ENCODE assay signal across 8 cellular contexts in genomic region chr4:48315728-48316630, GRCh38. TPM values are rescaled to one million over a fixed set of nuclear protein-coding genes. Genes with fewer than 3 reads are reported as not detected.
DNase-seq lines count a peak whose midpoint lies in the region; ATAC-seq, FAIRE-seq and TF ChIP-seq lines count a peak whose summit lies in the region.

No MANE protein-coding gene starts in this region.

- CTCF ChIA-PET in A549 (lab: Yijun Ruan, JAX) = interaction anchor here (1.3 to 2.0 kb wide), 3 partner anchors 15 to 230 kb away, joined by 4 to 7 read pairs (median 5); no protein-coding TSS in a partner anchor
- CTCF ChIA-PET in naive thymus-derived CD4-positive, alpha-beta T cell (lab: Charles Lee) = interaction anchor here (1.1 kb wide), 1 partner anchor 321 kb away, joined by 3 read pairs; no protein-coding TSS in a partner anchor

- H3K79me2 ChIP-seq in GM23338 (replicated peaks; ENCODE audit: insufficient read depth) = no peaks in the 10 kb centered on the region

- no peak for TF ChIP-seq EP300 in A549 (IDR thresholded peaks at IDR 0.05)

- no peak overlapping the region for H3K4me3 ChIP-seq in A549
- no peak overlapping the region for H3K4me3 ChIP-seq in GM23338
- H3K4me3 ChIP-seq in MG63 = no peak overlapping the region
- no peak overlapping the region for H3K4me3 ChIP-seq in naive thymus-derived CD4-positive, alpha-beta T cell (ENCODE audit: low read length)

- TF ChIP-seq POLR2A in A549 (IDR thresholded peaks at IDR 0.05; ENCODE audit: low read length) = no peak

- H3K4me1 Mint-ChIP-seq in GM23338 = no peaks in the 10 kb centered on the region; the same call in 2 of the 3 replicates
- H3K4me1 Mint-ChIP-seq in naive thymus-derived CD4-positive, alpha-beta T cell = peaks cover 0 to 5% (median 0%) of the 10 kb centered on the region in 7 donors

- H3K36me3 Mint-ChIP-seq in GM23338 (ENCODE audit: low read depth) = no peaks in the 10 kb centered on the region
- H3K36me3 Mint-ChIP-seq in naive thymus-derived CD4-positive, alpha-beta T cell = no peaks in the 10 kb centered on the region

- intact Hi-C loops in naive thymus-derived CD4-positive, alpha-beta T cell (cut with micrococcal nuclease) = loop anchor here (1.0 to 5.0 kb wide), 6 partner anchors 25 to 647 kb away; partner anchors contain the start of gene SLAIN2 (in 2 of the 2)

- H3K27me3 Mint-ChIP-seq in GM23338 (ENCODE audit: insufficient read depth, low read depth, poor library complexity) = peaks cover 2% of the 10 kb centered on the region
- H3K27me3 Mint-ChIP-seq in naive thymus-derived CD4-positive, alpha-beta T cell = peaks cover 0 to 6% (median 0%) of the 10 kb centered on the region in 5 donors

- H3K27ac ChIP-seq in A549 = no peak overlapping the region
- H3K27ac ChIP-seq in GM23338 (ENCODE audit: low read depth) = no peak overlapping the region
- no peak overlapping the region for H3K27ac ChIP-seq in naive thymus-derived CD4-positive, alpha-beta T cell (ENCODE audit: low read depth, low read length)

- peaks cover 3% of the 10 kb centered on the region; the same call in 1 of the 3 replicates for H3K9me3 Mint-ChIP-seq in GM23338
- no peaks in the 10 kb centered on the region for H3K9me3 Mint-ChIP-seq in naive thymus-derived CD4-positive, alpha-beta T cell

- H3K27me3 ChIP-seq in GM23338 (ENCODE audit: insufficient read depth) (no peaks in the 10 kb centered on the region), MG63 (no peaks in the 10 kb centered on the region)
- H3K27me3 ChIP-seq in naive thymus-derived CD4-positive, alpha-beta T cell (ENCODE audit: control insufficient read depth in 2 of 2, insufficient read depth in 2 of 2, low read length in 2 of 2) = no peaks in the 10 kb centered on the region

- POLR2A ChIA-PET in A549 (lab: Yijun Ruan, JAX) = no interaction called here
- POLR2A ChIA-PET in naive thymus-derived CD4-positive, alpha-beta T cell (lab: Charles Lee) = no interaction called here

- no peaks in the 10 kb centered on the region for H3K4me1 ChIP-seq in A549
- H3K4me1 ChIP-seq in GM23338 (ENCODE audit: insufficient read depth) = no peaks in the 10 kb centered on the region
- H3K4me1 ChIP-seq in naive thymus-derived CD4-positive, alpha-beta T cell (ENCODE audit: control insufficient read depth in 2 of 2, insufficient read depth in 2 of 2, low read length in 2 of 2) = no peaks in the 10 kb centered on the region

- WGBS in A549 (ENCODE audit: missing lambda C conversion rate) = 14% methylated on average over 7 of the region's 7 CpGs

- H3K36me3 ChIP-seq in GM23338 (ENCODE audit: insufficient read depth) = no peaks in the 10 kb centered on the region
- no peaks in the 10 kb centered on the region for H3K36me3 ChIP-seq in MG63
- no peaks in the 10 kb centered on the region for H3K36me3 ChIP-seq in naive thymus-derived CD4-positive, alpha-beta T cell (ENCODE audit: control insufficient read depth in 2 of 3, insufficient read depth in 3 of 3, low read length in 3 of 3)

- TF ChIP-seq RAD21 in A549 (conservative IDR thresholded peaks at IDR 0.05 in 1 of 2, IDR thresholded peaks at IDR 0.05 in 1 of 2) = peak; percentile 77

- no peak overlapping the region for H3K27ac Mint-ChIP-seq in GM23338
- H3K27ac Mint-ChIP-seq in naive thymus-derived CD4-positive, alpha-beta T cell = peak overlapping the region in 1 of 9 donors; percentile 46

- ATAC-seq in A549 (peak; percentile 78 to 84; a peak in 5 of 6 replicates), GM23338 (peak; percentile 78), SK-N-SH treated with all-trans-retinoic acid at 6 μM for 48 hours (peak; percentile 89)
- peak; percentile 61 for ATAC-seq in naive thymus-derived CD4-positive, alpha-beta T cell

- no peak overlapping the region for H3K4me3 Mint-ChIP-seq in GM23338
- no peak overlapping the region for H3K4me3 Mint-ChIP-seq in naive thymus-derived CD4-positive, alpha-beta T cell

- no peak overlapping the region for H2AFZ ChIP-seq in GM23338

- H3K4me2 ChIP-seq in A549 (peak overlapping the region; percentile 37; the same call in 2 of the 3 replicates), GM23338 (no peak overlapping the region)

- no peaks in the 10 kb centered on the region for H3K9me3 ChIP-seq in A549
- H3K9me3 ChIP-seq in MG63 = no peaks in the 10 kb centered on the region
- no peaks in the 10 kb centered on the region for H3K9me3 ChIP-seq in naive thymus-derived CD4-positive, alpha-beta T cell (ENCODE audit: control insufficient read depth in 2 of 3, low read length in 3 of 3)

- DNase-seq in A549 (ENCODE audit: low read depth in 1 of 2, low spot score in 1 of 2) (peak; percentile 27 to 64), ELR (ENCODE audit: low read depth) (peak; percentile 79), GM23338 (ENCODE audit: low spot score) (peak; percentile 86), MG63 (peak; percentile 21), dermis blood vessel endothelial cell (peak; percentile 73), cerebellum (ENCODE audit: low spot score) (no peak)
- peak in 7 of 9 donors; percentile 13 to 53 (median 33) for DNase-seq in naive thymus-derived CD4-positive, alpha-beta T cell

- no peaks in the 10 kb centered on the region for H3K9me2 ChIP-seq in GM23338 (ENCODE audit: insufficient read depth)

- no peaks in the 10 kb centered on the region for H3F3A ChIP-seq in GM23338 (replicated peaks; ENCODE audit: low read depth)

- TF ChIP-seq CTCF in A549 (IDR thresholded peaks at IDR 0.05) (peak; percentile 62), GM23338 (conservative IDR thresholded peaks at IDR 0.05; ENCODE audit: low read depth in 2 of 2) (peak; percentile 83 to 84)

- no peak for FAIRE-seq in A549 (lab: Jason Lieb, UNC)

- no peaks in the 10 kb centered on the region for H4K20me1 ChIP-seq in GM23338 (replicated peaks; ENCODE audit: insufficient read depth)

TF ChIP-seq in A549, 52 proteins besides CTCF, POLR2A, EP300 and RAD21:
- TF ChIP-seq SMC3 (IDR thresholded peaks at IDR 0.05) = peak; percentile 76
- TF ChIP-seq ATOH8 (CRISPR knock-in tag; IDR thresholded peaks at IDR 0.05; ENCODE audit: low read depth) = no peak

TF ChIP-seq in SK-N-SH treated with all-trans-retinoic acid at 6 μM for 48 hours, 23 proteins besides CTCF, POLR2A, EP300 and RAD21:
- TF ChIP-seq PPARA (CRISPR knock-in tag; IDR thresholded peaks at IDR 0.05; ENCODE audit: borderline replicate concordance) (no peak), TCF4 (CRISPR knock-in tag; IDR thresholded peaks at IDR 0.05; ENCODE audit: borderline replicate concordance) (no peak)

RNA-seq across cellular contexts. Expression of gene SLAIN2, which starts 25.4 kb away (rescaled TPM):
- polyA plus RNA-seq in A549 (2011; rRNA removed) (14.4 and 25.4 TPM in 2 replicates), A549 (2017; fragmentation: RNase III; extraction: RNeasy Plus Mini Kit Qiagen cat#74134 plus additional on column Dnase treatment) (13.7 to 14.8 TPM (median 14.6 TPM) in 3 replicates), GM23338 (2016; fragmentation: Nextera tagmentation; extraction: Ambion mirVana) (21.2 and 21.9 TPM in 2 replicates)
- 7.6 and 12.4 TPM in 2 replicates for polyA plus RNA-seq in A549 (2012; cell fraction: cytosol; rRNA removed)
- polyA plus RNA-seq in A549 (2012; cell fraction: nucleus; rRNA removed) = 5.3 and 6.2 TPM in 2 replicates
- polyA minus RNA-seq in A549 (2011; rRNA and poly(A)+ RNA removed) = 8.1 and 11.9 TPM in 2 replicates
- total RNA-seq in GM23338 (2014; rRNA removed; shearing (Covaris generic)) = 27.9 and 33.5 TPM in 2 replicates
- total RNA-seq in MG63 (2014; rRNA removed; shearing (Covaris generic); ENCODE audit: low replicate concordance) = 14.5 and 18.2 TPM in 2 replicates
- total RNA-seq in dermis blood vessel endothelial cell (19.9 and 22.7 TPM in 2 replicates), cerebellum (85.7 TPM)
- total RNA-seq in naive thymus-derived CD4-positive, alpha-beta T cell = 10 to 100 TPM; 53.2 to 87.5 (median 77.2) TPM
- polyA plus RNA-seq in naive thymus-derived CD4-positive, alpha-beta T cell = 10 to 100 TPM; 17.8 to 24.4 TPM

RNA-seq across cellular contexts. Expression of gene TEC, which starts 46.3 kb away (rescaled TPM):
- polyA plus RNA-seq in A549 (2011; rRNA removed) (1.2 and 1.3 TPM in 2 replicates), A549 (2017; fragmentation: RNase III; extraction: RNeasy Plus Mini Kit Qiagen cat#74134 plus additional on column Dnase treatment) (1.4 to 1.9 TPM (median 1.6 TPM) in 3 replicates), GM23338 (2016; fragmentation: Nextera tagmentation; extraction: Ambion mirVana) (1.9 and 2.9 TPM in 2 replicates)
- polyA plus RNA-seq in A549 (2012; cell fraction: cytosol; rRNA removed) = 0.29 and 0.30 TPM in 2 replicates
- polyA plus RNA-seq in A549 (2012; cell fraction: nucleus; rRNA removed) = 0.36 and 0.71 TPM in 2 replicates
- 1.3 and 1.6 TPM in 2 replicates for polyA minus RNA-seq in A549 (2011; rRNA and poly(A)+ RNA removed)
- total RNA-seq in GM23338 (2014; rRNA removed; shearing (Covaris generic)) = 3.0 and 8.3 TPM in 2 replicates
- 0.86 and 0.99 TPM in 2 replicates for total RNA-seq in MG63 (2014; rRNA removed; shearing (Covaris generic); ENCODE audit: low replicate concordance)
- total RNA-seq in dermis blood vessel endothelial cell (1.7 and 1.9 TPM in 2 replicates), cerebellum (0.73 TPM)
- 1 to 10 TPM; 2.1 to 5.8 (median 3.5) TPM for total RNA-seq in naive thymus-derived CD4-positive, alpha-beta T cell
- polyA plus RNA-seq in naive thymus-derived CD4-positive, alpha-beta T cell = 1 to 10 TPM in 1 of 2 donors, under 1 TPM in 1; 0.91 to 2.0 TPM
